8 cellular contexts compared by ENCODE assay signal in genomic region chr17:58658804-58659713, GRCh38. TPM values are rescaled to one million over a fixed set of nuclear protein-coding genes. Genes with fewer than 3 reads are reported as not detected.
A peak's percentile ranks its signal among the peaks of the same experiment; 100 is the strongest.
DNase-seq lines count a peak whose midpoint lies in the region; ATAC-seq and TF ChIP-seq lines count a peak whose summit lies in the region.

No MANE protein-coding gene starts in this region.

- peak overlapping the region; percentile 43 to 87 for H3K27ac ChIP-seq in coronary artery
- H3K27ac ChIP-seq in layer of hippocampus (ENCODE audit: low read depth, low read length): peak overlapping the region; percentile 96

- H3K4me3 ChIP-seq in coronary artery: peak overlapping the region; percentile 71

- TF ChIP-seq CTCF in coronary artery (IDR thresholded peaks at IDR 0.05): no peak

- peak; percentile 86 for DNase-seq in AG08396 (ENCODE audit: low spot score)
- peak; percentile 97 for DNase-seq in NCI-H460 (ENCODE audit: extremely low read depth, low read depth)
- DNase-seq in activated CD4-positive, alpha-beta T cell treated with anti-CD3 and anti-CD28 coated beads for 4 hours: peak; percentile 66 to 80
- DNase-seq in coronary artery (ENCODE audit: low spot score): peak; percentile 85
- DNase-seq in stimulated activated CD4-positive, alpha-beta T cell treated with anti-CD3 and anti-CD28 coated beads, Interleukin-1b, Interleukin-23, amount 100 ng/mL, for 24 hours (ENCODE audit: low read depth in 4 of 4, low spot score in 1 of 4): peak; percentile 56 to 64 (median 62)

- H3K27me3 ChIP-seq in layer of hippocampus (ENCODE audit: control insufficient read depth, insufficient read depth, low read length): no peaks in the 10 kb centered on the region

- peak; percentile 99 for TF ChIP-seq POLR2A in GM18951 (IDR thresholded peaks at IDR 0.05; ENCODE audit: extremely low read depth, insufficient read depth, insufficient read length)

- peak; percentile 67 for ATAC-seq in HG03342 (IDR thresholded peaks at IDR 0.05; ENCODE audit: unreplicated experiment)

- in situ Hi-C loops in GM18951 (cut with MboI; ENCODE audit: low sequenced_read_pairs, unreplicated experiment): no loop called here

RNA-seq across cellular contexts. Expression of gene TEX14, which starts 32.8 kb away (rescaled TPM):
- total RNA-seq in NCI-H460 (2014; rRNA removed; shearing (Covaris generic)): 0.10 TPM in 1 of 2 replicates, not detected in the other
- polyA plus RNA-seq in NCI-H460 (2014; cell fraction: nucleus; rRNA removed): 0.21 and 1.6 TPM in 2 replicates

RNA-seq across cellular contexts. Expression of gene RAD51C, which starts 33.3 kb away (rescaled TPM):
- 51.0 and 76.2 TPM in 2 replicates for total RNA-seq in NCI-H460 (2014; rRNA removed; shearing (Covaris generic))
- polyA plus RNA-seq in NCI-H460 (2014; cell fraction: nucleus; rRNA removed): 35.5 and 62.0 TPM in 2 replicates

Comparison
In these comparisons a context has a peak if more than half of its experiments do, and no peak if none do; other contexts are left out.
1. Peak in every context shown above with its lines: DNase-seq, ATAC-seq, H3K4me3 ChIP-seq and H3K27ac ChIP-seq.